ENCODE assay signal across 17 cellular contexts in genomic region chr10:62306663-62307062, GRCh38. TPM values are rescaled to one million over a fixed set of nuclear protein-coding genes. Genes with fewer than 3 reads are reported as not detected.
DNase-seq lines count a peak whose midpoint lies in the region; ATAC-seq and TF ChIP-seq lines count a peak whose summit lies in the region.
"Had no signal": no experiment of that assay in that cellular context is flagged by ENCODE, and none has a peak within 500 bp of the region (broad histone marks: within the 10 kb centered on the region; RNA-seq: fewer than 3 reads in every experiment).

No MANE protein-coding gene starts in this region.

- H4K20me1 ChIP-seq in BLaER1 treated with 17β-estradiol and CSF1 and Interleukin-3, amounts not matched to agents 10 nM and 100 nM, result no peaks in the 10 kb centered on the region

- H3K36me3 Mint-ChIP-seq in naive B cell (no peaks in the 10 kb centered on the region), HFFc6 (ENCODE audit: low read depth) (no peaks in the 10 kb centered on the region)

- H3K4me2 ChIP-seq in BLaER1 treated with 17β-estradiol and CSF1 and Interleukin-3, amounts not matched to agents 10 nM and 100 nM, result peak overlapping the region in 6 of 11 experiments; percentile 8 to 44 (median 16); a peak in 6 of 22 replicates
- H3K4me2 ChIP-seq: KMS-11 had no signal

- no peak overlapping the region for H3K4me3 ChIP-seq in BLaER1 treated with 17β-estradiol and CSF1 and Interleukin-3, amounts not matched to agents 10 nM and 100 nM
- no peak overlapping the region for H3K4me3 ChIP-seq in MG63
- H3K4me3 ChIP-seq: esophagus muscularis mucosa, pancreas had no signal

- no peak for TF ChIP-seq CTCF in HFFc6 (IDR thresholded peaks at IDR 0.05)

- no peaks in the 10 kb centered on the region for H3K27me3 ChIP-seq in BLaER1 treated with 17β-estradiol and CSF1 and Interleukin-3, amounts not matched to agents 10 nM and 100 nM
- H3K27me3 ChIP-seq in MG63, result no peaks in the 10 kb centered on the region; the same call in 1 of the 2 replicates
- H3K27me3 ChIP-seq: pancreas had no signal

- H3K27ac Mint-ChIP-seq in naive B cell (peak overlapping the region in 1 of 6 donors; percentile 5), HFFc6 (no peak overlapping the region)

- peaks cover 7 to 29% (median 11%) of the 10 kb centered on the region in 3 donors for H3K27me3 Mint-ChIP-seq in naive B cell
- no peaks in the 10 kb centered on the region; the same call in none of the 2 replicates for H3K27me3 Mint-ChIP-seq in HFFc6 (ENCODE audit: insufficient read depth)

- DNase-seq in RPMI7951 (ENCODE audit: low read depth) (peak; percentile 43), cortex of kidney (lab: John Stamatoyannopoulos, UW) (peak; percentile 13), naive B cell (peak; percentile 7), occipital lobe (lab: John Stamatoyannopoulos, UW) (no peak), MG63 (no peak), HFFc6 (no peak), left ventricle myocardium superior (no peak)
- DNase-seq: activated gamma-delta T cell, hypothalamus, NCI-H1930, pancreas, SIG-M5 had no signal

- H3K9me3 Mint-ChIP-seq in naive B cell, result peaks cover 0 to 7% (median 3%) of the 10 kb centered on the region in 7 donors
- H3K9me3 Mint-ChIP-seq in HFFc6, result no peaks in the 10 kb centered on the region
- H3K9me3 Mint-ChIP-seq: central memory CD8-positive, alpha-beta T cell had no signal

- H3K36me3 ChIP-seq in BLaER1 treated with 17β-estradiol and CSF1 and Interleukin-3, amounts not matched to agents 10 nM and 100 nM, result no peaks in the 10 kb centered on the region
- H3K36me3 ChIP-seq in MG63, result no peaks in the 10 kb centered on the region
- H3K36me3 ChIP-seq: esophagus muscularis mucosa, pancreas had no signal

- ATAC-seq in naive B cell (ENCODE audit: low read depth in 2 of 2), result peak; percentile 49 to 67
- no peak for ATAC-seq in left ventricle myocardium superior

- H3K4me1 ChIP-seq in BLaER1 treated with 17β-estradiol and CSF1 and Interleukin-3, amounts not matched to agents 10 nM and 100 nM, result peaks cover 0 to 16% (median 5%) of the 10 kb centered on the region in 10 experiments; a peak in 9 of 20 replicates
- H3K4me1 ChIP-seq: esophagus muscularis mucosa, pancreas had no signal

- H3K27ac ChIP-seq in BLaER1 treated with 17β-estradiol and CSF1 and Interleukin-3, amounts not matched to agents 10 nM and 100 nM, result no peak overlapping the region
- H3K27ac ChIP-seq: esophagus muscularis mucosa, KMS-11, pancreas, VCaP had no signal

- no peak overlapping the region for H3K9ac ChIP-seq in BLaER1 treated with 17β-estradiol and CSF1 and Interleukin-3, amounts not matched to agents 10 nM and 100 nM
- H3K9ac ChIP-seq: KMS-11 had no signal

- H3K4me3 Mint-ChIP-seq in naive B cell, result peak overlapping the region in 3 of 8 donors; percentile 18 to 53 (median 48)
- no peak overlapping the region for H3K4me3 Mint-ChIP-seq in HFFc6
- H3K4me3 Mint-ChIP-seq: central memory CD8-positive, alpha-beta T cell had no signal

- H3K4me1 Mint-ChIP-seq in naive B cell (peaks cover 8 to 24% (median 18%) of the 10 kb centered on the region in 3 donors), HFFc6 (ENCODE audit: low read depth) (peaks cover 8% of the 10 kb centered on the region)

- H3K9me3 ChIP-seq in BLaER1 treated with 17β-estradiol and CSF1 and Interleukin-3, amounts not matched to agents 10 nM and 100 nM (replicated peaks in 1 of 11), result peaks cover 0 to 4% (median 0%) of the 10 kb centered on the region in 11 experiments; a peak in 9 of 22 replicates
- H3K9me3 ChIP-seq in MG63, result no peaks in the 10 kb centered on the region
- H3K9me3 ChIP-seq: esophagus muscularis mucosa, pancreas had no signal

- intact Hi-C loops in left ventricle myocardium superior (cut with micrococcal nuclease), result no loop called here

RNA-seq across cellular contexts. Expression of gene RTKN2, which starts 38.0 kb away (rescaled TPM):
- total RNA-seq in RPMI7951 (2014; rRNA removed; shearing (Covaris generic)), result 9.9 and 11.4 TPM in 2 replicates
- polyA plus RNA-seq in naive B cell (ENCODE audit: low read depth in 6 of 6), result under 1 TPM; 0.04 to 0.73 (median 0.17) TPM
- total RNA-seq in occipital lobe (7.5 TPM), left ventricle myocardium superior (not detected)
- total RNA-seq in MG63 (2014; rRNA removed; shearing (Covaris generic); ENCODE audit: low replicate concordance), result 1.3 and 2.7 TPM in 2 replicates
- total RNA-seq in HFFc6 (2021; fragmentation: NEBNext Ultra II Directional; extraction: Animal tissue kit (Norgen Biotek cat#: 25700)), result 1 to 10 TPM; 2.9 to 5.5 (median 4.6) TPM

Comparison
In these comparisons a context has a peak if more than half of its experiments do, and no peak if none do; other contexts are left out.
1. DNase-seq: peak in RPMI7951 (single experiment), cortex of kidney (single experiment) and naive B cell (single experiment); none in occipital lobe (single experiment), MG63 (single experiment), HFFc6 (single experiment) and left ventricle myocardium superior (single experiment).